In the genomic region with DNA sequence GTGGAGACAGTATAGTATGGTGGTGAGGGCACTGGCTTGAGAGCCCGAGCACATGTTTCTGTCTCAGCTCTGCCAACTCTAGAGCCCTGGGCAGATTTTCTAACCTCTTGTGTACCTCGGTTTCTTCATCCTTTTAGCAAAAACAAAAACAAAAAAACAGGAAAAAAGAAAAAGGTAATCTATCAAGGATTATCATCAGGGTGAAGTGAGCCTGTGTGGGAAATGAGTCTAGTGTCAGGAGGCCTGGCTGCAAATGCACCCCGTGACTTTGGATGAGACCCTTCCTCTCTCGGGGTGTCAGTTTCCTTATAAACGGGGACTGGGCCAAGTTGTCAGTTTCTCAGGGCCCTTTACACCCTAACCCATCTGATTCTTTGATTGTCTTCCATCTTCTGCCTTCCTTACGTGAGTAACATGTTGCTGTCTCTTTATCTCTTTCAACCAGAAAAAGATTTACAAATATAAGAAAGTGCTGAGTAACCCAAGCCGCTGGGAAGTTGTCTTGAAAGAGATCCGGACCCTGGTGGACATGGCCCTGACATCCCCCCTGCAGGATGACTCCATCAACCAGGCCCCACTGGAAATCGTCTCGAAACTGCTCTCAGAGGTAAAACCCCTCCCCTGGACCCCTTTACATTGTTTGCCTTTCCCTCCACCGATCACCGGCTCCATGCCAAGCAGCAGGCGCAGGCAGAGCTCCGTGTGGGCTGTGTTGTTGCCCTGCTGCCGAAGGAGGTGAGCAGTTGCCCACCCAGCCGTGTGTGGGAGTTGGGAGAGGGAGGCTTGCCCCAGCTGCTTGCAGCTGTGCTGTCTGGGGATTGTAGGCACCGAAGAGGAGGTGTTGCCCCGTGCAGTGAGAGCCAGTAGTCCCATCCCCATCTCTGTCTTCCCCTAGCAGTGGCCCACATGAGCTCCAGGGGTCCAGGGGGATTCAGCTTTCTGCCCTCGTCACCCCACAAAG, we compare ENCODE assay signal across 11 cellular contexts.
DNase-seq lines count a peak whose midpoint lies in the region; ATAC-seq lines count a peak whose summit lies in the region.
"Had no signal": no experiment of that assay in that cellular context is flagged by ENCODE, and none has a peak within 500 bp of the region (broad histone marks: within the 10 kb centered on the region; RNA-seq: fewer than 3 reads in every experiment).

No MANE protein-coding gene starts in this region.

- H3K9ac ChIP-seq in duodenal mucosa (ENCODE audit: low read depth in 1 of 2, low read length in 2 of 2): peak overlapping the region; percentile 61 to 69

- no peaks in the 10 kb centered on the region for H3K9me3 ChIP-seq in duodenal mucosa (ENCODE audit: control insufficient read depth in 1 of 2, low read length in 2 of 2)

- H3K4me1 ChIP-seq in duodenal mucosa (ENCODE audit: control insufficient read depth in 1 of 2, insufficient read depth in 2 of 2, low read length in 2 of 2): peaks cover 10 to 22% of the 10 kb centered on the region in 2 donors

- H3K36me3 ChIP-seq in duodenal mucosa (ENCODE audit: control insufficient read depth in 1 of 2, insufficient read depth in 2 of 2, low read length in 2 of 2): peaks cover 17 to 48% of the 10 kb centered on the region in 2 donors

- DNase-seq in NCI-H1105 treated with DMSO at 0.1 percent for 48 hours (lab: John Stamatoyannopoulos, UW): peak; percentile 66
- no peak for DNase-seq in sciatic nerve (ENCODE audit: low spot score)
- DNase-seq in iPS-NIHi7 (ENCODE audit: extremely low spot score): no peak
- no peak for DNase-seq in GF-D8 (lab: John Stamatoyannopoulos, UW)
- DNase-seq: activated gamma-delta T cell, NCI-H187 treated with DMSO at 0.1 percent for 48 hours, T1000 had no signal

- peak overlapping the region; percentile 37 for H3K27ac ChIP-seq in duodenal mucosa (ENCODE audit: low read depth, low read length)
- H3K27ac ChIP-seq: epithelial cell of prostate had no signal

- peak; percentile 21 for ATAC-seq in GM19324 (IDR thresholded peaks at IDR 0.05; ENCODE audit: low FRiP score, unreplicated experiment)
- ATAC-seq in sciatic nerve: peak; percentile 28
- no peak for ATAC-seq in GM21717 (IDR thresholded peaks at IDR 0.05; ENCODE audit: unreplicated experiment)

- intact Hi-C loops in sciatic nerve (cut with DNase I): no loop called here

- H3K4me3 ChIP-seq in duodenal mucosa (ENCODE audit: low read depth in 1 of 2, low read length in 2 of 2): peak overlapping the region; percentile 32 to 53

- H3K27me3 ChIP-seq in duodenal mucosa (ENCODE audit: control insufficient read depth in 1 of 2, insufficient read depth in 2 of 2, low read length in 2 of 2): no peaks in the 10 kb centered on the region
